Comparison of ENCODE assay signal across 13 cellular contexts in the genomic region with DNA sequence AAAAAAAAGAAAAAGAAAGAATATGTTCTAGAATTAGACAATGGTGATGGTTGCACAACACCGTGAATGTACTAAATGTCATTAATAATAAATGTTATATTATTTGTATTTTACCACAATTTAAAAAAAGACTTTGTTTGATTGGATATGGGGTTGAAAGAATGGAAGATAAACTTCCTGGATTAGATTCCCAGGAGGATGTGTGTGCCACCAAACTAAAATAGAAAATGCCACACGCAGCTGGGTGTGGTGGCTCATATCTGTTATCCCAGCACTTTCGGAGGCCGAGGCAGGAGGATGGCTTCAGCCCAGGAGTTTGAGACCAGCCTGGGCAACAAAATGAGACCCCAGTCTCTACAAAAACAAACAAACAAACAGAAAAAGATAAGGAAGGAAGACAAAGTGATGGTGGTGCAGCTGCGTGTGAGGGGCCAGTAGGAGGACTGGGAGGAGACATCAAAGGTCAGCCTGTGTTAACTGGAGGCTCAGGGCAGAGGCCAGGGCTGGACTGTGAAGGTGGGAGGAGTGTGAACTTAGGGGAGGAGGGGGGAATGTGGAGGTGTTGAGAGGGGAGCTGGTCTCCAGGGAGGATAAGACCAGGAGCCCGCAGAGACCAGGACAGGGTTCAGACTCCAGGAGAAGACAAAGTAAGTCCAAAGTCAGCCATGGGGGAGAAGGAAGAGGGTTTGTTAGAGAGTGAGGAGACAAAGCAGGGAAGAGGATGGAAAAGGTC. TPM values are rescaled to one million over a fixed set of nuclear protein-coding genes. Genes with fewer than 3 reads are reported as not detected.
DNase-seq lines count a peak whose midpoint lies in the region; ATAC-seq and TF ChIP-seq lines count a peak whose summit lies in the region.
"Had no signal": no experiment of that assay in that cellular context is flagged by ENCODE, and none has a peak within 500 bp of the region (broad histone marks: within the 10 kb centered on the region; RNA-seq: fewer than 3 reads in every experiment).

No MANE protein-coding gene starts in this region.

- peak overlapping the region; percentile 37 to 93 for H3K27ac Mint-ChIP-seq in activated naive CD4-positive, alpha-beta T cell treated with anti-CD3 and anti-CD28 coated beads, Interleukin-2, amount 50 U/mL, for 72 hours
- no peak overlapping the region for H3K27ac Mint-ChIP-seq in activated naive CD4-positive, alpha-beta T cell treated with anti-CD3 and anti-CD28 coated beads, Interleukin-2, amount 10 ng/mL, durations not matched to agents 7 days and 5 days
- no peak overlapping the region for H3K27ac Mint-ChIP-seq in chondrocyte (ENCODE audit: unreplicated experiment)
- H3K27ac Mint-ChIP-seq in naive thymus-derived CD4-positive, alpha-beta T cell: peak overlapping the region in 6 of 9 donors; percentile 9 to 94 (median 80)

- TF ChIP-seq POLR2A in upper lobe of left lung (IDR thresholded peaks at IDR 0.05): no peak

- no peaks in the 10 kb centered on the region for H3K27me3 ChIP-seq in naive thymus-derived CD4-positive, alpha-beta T cell (ENCODE audit: control insufficient read depth in 2 of 2, insufficient read depth in 2 of 2, low read length in 2 of 2)
- H3K27me3 ChIP-seq in upper lobe of left lung: no peaks in the 10 kb centered on the region
- H3K27me3 ChIP-seq: body of pancreas had no signal

- peaks cover 0 to 42% (median 0%) of the 10 kb centered on the region in 3 experiments for H3K36me3 ChIP-seq in naive thymus-derived CD4-positive, alpha-beta T cell (ENCODE audit: control insufficient read depth in 2 of 3, insufficient read depth in 3 of 3, low read length in 3 of 3)
- peaks cover 0 to 25% (median 2%) of the 10 kb centered on the region in 4 donors for H3K36me3 ChIP-seq in upper lobe of left lung

- no peaks in the 10 kb centered on the region for H3K9me3 Mint-ChIP-seq in activated naive CD4-positive, alpha-beta T cell treated with anti-CD3 and anti-CD28 coated beads, Interleukin-2, amount 50 U/mL, for 72 hours
- no peaks in the 10 kb centered on the region for H3K9me3 Mint-ChIP-seq in activated naive CD4-positive, alpha-beta T cell treated with anti-CD3 and anti-CD28 coated beads, Interleukin-2, amount 10 ng/mL, durations not matched to agents 7 days and 5 days
- H3K9me3 Mint-ChIP-seq in chondrocyte (ENCODE audit: low read depth): no peaks in the 10 kb centered on the region
- no peaks in the 10 kb centered on the region for H3K9me3 Mint-ChIP-seq in naive thymus-derived CD4-positive, alpha-beta T cell

- peaks cover 7% of the 10 kb centered on the region for H3K27me3 Mint-ChIP-seq in activated naive CD4-positive, alpha-beta T cell treated with anti-CD3 and anti-CD28 coated beads, Interleukin-2, amount 10 ng/mL, durations not matched to agents 7 days and 5 days
- no peaks in the 10 kb centered on the region for H3K27me3 Mint-ChIP-seq in chondrocyte (ENCODE audit: low read depth)
- peaks cover 0 to 7% (median 0%) of the 10 kb centered on the region in 5 donors for H3K27me3 Mint-ChIP-seq in naive thymus-derived CD4-positive, alpha-beta T cell

- no peaks in the 10 kb centered on the region for H3K9me3 ChIP-seq in naive thymus-derived CD4-positive, alpha-beta T cell (ENCODE audit: control insufficient read depth in 2 of 3, low read length in 3 of 3)
- H3K9me3 ChIP-seq in upper lobe of left lung: no peaks in the 10 kb centered on the region
- H3K9me3 ChIP-seq: body of pancreas had no signal

- peaks cover 35% of the 10 kb centered on the region for H3K4me1 Mint-ChIP-seq in activated naive CD4-positive, alpha-beta T cell treated with anti-CD3 and anti-CD28 coated beads, Interleukin-2, amount 10 ng/mL, durations not matched to agents 7 days and 5 days
- H3K4me1 Mint-ChIP-seq in chondrocyte (ENCODE audit: low read depth): peaks cover 21% of the 10 kb centered on the region
- H3K4me1 Mint-ChIP-seq in naive thymus-derived CD4-positive, alpha-beta T cell: peaks cover 35 to 88% (median 53%) of the 10 kb centered on the region in 7 donors

- intact Hi-C loops in naive thymus-derived CD4-positive, alpha-beta T cell (cut with micrococcal nuclease): no loop called here

- CTCF ChIA-PET in activated naive CD4-positive, alpha-beta T cell treated with anti-CD3 and anti-CD28 coated beads, Interleukin-2, amount 10 ng/mL, durations not matched to agents 7 days and 5 days (lab: Charles Lee): interaction anchor here (1.2 kb wide), 1 partner anchor 17 kb away, joined by 3 read pairs; no protein-coding TSS in a partner anchor
- CTCF ChIA-PET in naive thymus-derived CD4-positive, alpha-beta T cell (lab: Charles Lee): interaction anchor here (0.8 to 1.0 kb wide), 2 partner anchors 12 to 58 kb away, joined by 3 to 4 read pairs; no protein-coding TSS in a partner anchor

- DNase-seq in activated naive CD4-positive, alpha-beta T cell treated with anti-CD3 and anti-CD28 coated beads, Interleukin-2, amount 50 U/mL, for 72 hours (ENCODE audit: low spot score in 2 of 2): no peak
- no peak for DNase-seq in activated naive CD4-positive, alpha-beta T cell treated with anti-CD3 and anti-CD28 coated beads, Interleukin-2, amount 10 ng/mL, durations not matched to agents 7 days and 5 days
- DNase-seq in chondrocyte (ENCODE audit: low spot score) (peak; percentile 49), upper lobe of left lung (no peak), T1000 (lab: John Stamatoyannopoulos, UW) (no peak)
- no peak for DNase-seq in naive thymus-derived CD4-positive, alpha-beta T cell
- no peak for DNase-seq in stimulated activated CD4-positive, alpha-beta T cell treated with anti-CD3 and anti-CD28 coated beads, Interleukin-12 subunit alpha, Interleukin-12 subunit beta, amount 100 ng/mL, for 4 hours
- DNase-seq: body of pancreas; KBM-7; NCI-H2081; stimulated activated CD4-positive, alpha-beta T cell treated with anti-CD3 and anti-CD28 coated beads, Interleukin-4, amount 100 ng/mL, for 1 hour; substantia nigra had no signal

- 63 to 65% methylated on average over 6 of the region's 6 CpGs for WGBS in upper lobe of left lung, 2 donors

- ATAC-seq in activated naive CD4-positive, alpha-beta T cell treated with anti-CD3 and anti-CD28 coated beads, Interleukin-2, amount 50 U/mL, for 72 hours: no peak
- no peak for ATAC-seq in naive thymus-derived CD4-positive, alpha-beta T cell
- ATAC-seq in upper lobe of left lung (ENCODE audit: low FRiP score in 2 of 2): no peak
- no peak for ATAC-seq in HG02973 (IDR thresholded peaks at IDR 0.05; ENCODE audit: unreplicated experiment)
- ATAC-seq: body of pancreas had no signal

- H3K27ac ChIP-seq in naive thymus-derived CD4-positive, alpha-beta T cell (ENCODE audit: low read depth, low read length): no peak overlapping the region
- peak overlapping the region; percentile 84 to 95 (median 94) for H3K27ac ChIP-seq in upper lobe of left lung

- H3K4me3 ChIP-seq in naive thymus-derived CD4-positive, alpha-beta T cell (ENCODE audit: low read length): no peak overlapping the region
- peak overlapping the region in 3 of 4 donors; percentile 36 to 60 (median 49) for H3K4me3 ChIP-seq in upper lobe of left lung
- H3K4me3 ChIP-seq: body of pancreas had no signal

- POLR2A ChIA-PET in naive thymus-derived CD4-positive, alpha-beta T cell (lab: Charles Lee): interaction anchor here (0.6 to 1.1 kb wide), 2 partner anchors 8 to 24 kb away, joined by 3 read pairs; no protein-coding TSS in a partner anchor

- TF ChIP-seq EP300 in upper lobe of left lung (IDR thresholded peaks at IDR 0.05): no peak

- H3K4me3 Mint-ChIP-seq in activated naive CD4-positive, alpha-beta T cell treated with anti-CD3 and anti-CD28 coated beads, Interleukin-2, amount 10 ng/mL, durations not matched to agents 7 days and 5 days: no peak overlapping the region
- no peak overlapping the region for H3K4me3 Mint-ChIP-seq in chondrocyte (ENCODE audit: unreplicated experiment)
- H3K4me3 Mint-ChIP-seq in naive thymus-derived CD4-positive, alpha-beta T cell: peak overlapping the region in 6 of 10 donors; percentile 6 to 41 (median 32)

- H3K36me3 Mint-ChIP-seq in activated naive CD4-positive, alpha-beta T cell treated with anti-CD3 and anti-CD28 coated beads, Interleukin-2, amount 50 U/mL, for 72 hours: peaks cover 0 to 12% of the 10 kb centered on the region in 2 donors
- H3K36me3 Mint-ChIP-seq in activated naive CD4-positive, alpha-beta T cell treated with anti-CD3 and anti-CD28 coated beads, Interleukin-2, amount 10 ng/mL, durations not matched to agents 7 days and 5 days: peaks cover 19% of the 10 kb centered on the region
- no peaks in the 10 kb centered on the region for H3K36me3 Mint-ChIP-seq in chondrocyte (ENCODE audit: low read depth)
- peaks cover 6 to 33% (median 17%) of the 10 kb centered on the region in 5 donors for H3K36me3 Mint-ChIP-seq in naive thymus-derived CD4-positive, alpha-beta T cell

- TF ChIP-seq CTCF in chondrocyte (IDR thresholded peaks at IDR 0.05) (no peak), upper lobe of left lung (IDR thresholded peaks at IDR 0.05) (no peak)

- peaks cover 19 to 20% of the 10 kb centered on the region in 2 donors for H3K4me1 ChIP-seq in naive thymus-derived CD4-positive, alpha-beta T cell (ENCODE audit: control insufficient read depth in 2 of 2, insufficient read depth in 2 of 2, low read length in 2 of 2)
- peaks cover 9 to 54% (median 36%) of the 10 kb centered on the region in 4 donors for H3K4me1 ChIP-seq in upper lobe of left lung

RNA-seq across cellular contexts. Expression of a gene that starts 4.1 kb away (rescaled TPM):
- 10 to 100 TPM in 1 of 2 donors, 1 to 10 TPM in 1; 6.3 to 21.5 TPM for total RNA-seq in activated naive CD4-positive, alpha-beta T cell treated with anti-CD3 and anti-CD28 coated beads, Interleukin-2, amount 50 U/mL, for 72 hours
- 0.15 to 0.34 TPM in 2 of 3 replicates, not detected in the other for total RNA-seq in chondrocyte
- total RNA-seq in naive thymus-derived CD4-positive, alpha-beta T cell: 100 to 1,000 TPM in 1 of 5 experiments, 10 to 100 TPM in 4; 10.0 to 224 (median 60.1) TPM
- 100 to 1,000 TPM in 1 of 2 donors, 10 to 100 TPM in 1; 91.1 to 180 TPM for polyA plus RNA-seq in naive thymus-derived CD4-positive, alpha-beta T cell
- 100 to 1,000 TPM; 142 to 635 (median 351) TPM for total RNA-seq in upper lobe of left lung

Comparison
In these comparisons a context has a peak if more than half of its experiments do, and no peak if none do; other contexts are left out.
1. H3K27ac Mint-ChIP-seq: peak in activated naive CD4-positive, alpha-beta T cell treated with anti-CD3 and anti-CD28 coated beads, Interleukin-2, amount 50 U/mL, for 72 hours (2 of 2) and naive thymus-derived CD4-positive, alpha-beta T cell (6 of 9); none in activated naive CD4-positive, alpha-beta T cell treated with anti-CD3 and anti-CD28 coated beads, Interleukin-2, amount 10 ng/mL, durations not matched to agents 7 days and 5 days (single experiment) and chondrocyte (single experiment).
2. H3K4me3 Mint-ChIP-seq: peak in naive thymus-derived CD4-positive, alpha-beta T cell (6 of 10); none in activated naive CD4-positive, alpha-beta T cell treated with anti-CD3 and anti-CD28 coated beads, Interleukin-2, amount 10 ng/mL, durations not matched to agents 7 days and 5 days (single experiment) and chondrocyte (single experiment).